Comparison of ENCODE assay signal across 13 cellular contexts in genomic region chr16:72666267-72666666, GRCh38.
DNase-seq lines count a peak whose midpoint lies in the region; ATAC-seq and TF ChIP-seq lines count a peak whose summit lies in the region.
"Had no signal": no experiment of that assay in that cellular context is flagged by ENCODE, and none has a peak within 500 bp of the region (broad histone marks: within the 10 kb centered on the region; RNA-seq: fewer than 3 reads in every experiment).

No MANE protein-coding gene starts in this region.

- no peak overlapping the region for H2BK120ac ChIP-seq in mesendoderm (ENCODE audit: low read depth, low read length)

- in situ Hi-C loops in G401 (cut with HindIII; ENCODE audit: low sequenced_read_pairs) = no loop called here

- no peak overlapping the region for H2BK5ac ChIP-seq in mesendoderm (ENCODE audit: low read length)

- TF ChIP-seq CTCF in brain (conservative IDR thresholded peaks at IDR 0.05) (no peak), neural crest cell (conservative IDR thresholded peaks at IDR 0.05) (no peak)

- H3K36me3 Mint-ChIP-seq in brain (peaks cover 31% of the 10 kb centered on the region), neural crest cell (ENCODE audit: low read depth) (peaks cover 26% of the 10 kb centered on the region)

- H3K4me3 Mint-ChIP-seq in brain = peak overlapping the region; percentile 94 to 99 (median 97)
- peak overlapping the region; percentile 96 for H3K4me3 Mint-ChIP-seq in neural crest cell

- no peak overlapping the region for H3K56ac ChIP-seq in mesendoderm (ENCODE audit: low read length)

- no peak overlapping the region for H3K4me3 ChIP-seq in mesendoderm (ENCODE audit: low read length)
- H3K4me3 ChIP-seq: body of pancreas had no signal

- no peak overlapping the region for H3K23ac ChIP-seq in mesendoderm (ENCODE audit: low read length)

- peaks cover 5% of the 10 kb centered on the region for H3K79me1 ChIP-seq in mesendoderm (ENCODE audit: low read length)

- no peak overlapping the region for H3K4me2 ChIP-seq in mesendoderm (ENCODE audit: low read length)

- H4K8ac ChIP-seq in mesendoderm (ENCODE audit: low read depth, low read length) = no peak overlapping the region

- H3K79me2 ChIP-seq in mesendoderm (ENCODE audit: control insufficient read depth, insufficient read depth, low read length) = peaks cover 1% of the 10 kb centered on the region
- H3K79me2 ChIP-seq: hepatocyte had no signal

- H3K27me3 ChIP-seq in mesendoderm (ENCODE audit: insufficient read depth, low read length, poor library complexity) = no peaks in the 10 kb centered on the region
- H3K27me3 ChIP-seq: body of pancreas, hepatocyte had no signal

- no peak for ATAC-seq in GM21717 (IDR thresholded peaks at IDR 0.05; ENCODE audit: unreplicated experiment)
- ATAC-seq: body of pancreas had no signal

- H4K5ac ChIP-seq in mesendoderm (ENCODE audit: low read length) = no peak overlapping the region

- no peak overlapping the region for H2AK5ac ChIP-seq in mesendoderm (ENCODE audit: low read length)

- H3K4me1 Mint-ChIP-seq in brain (peaks cover 22% of the 10 kb centered on the region), neural crest cell (peaks cover 23% of the 10 kb centered on the region)

- DNase-seq in G401 (ENCODE audit: low spot score) (peak; percentile 11), LHCN-M2 (ENCODE audit: low read depth) (peak; percentile 14), neural crest cell (ENCODE audit: low read depth, low spot score) (no peak), mesendoderm (no peak), NCI-H1105 treated with DMSO at 0.1 percent for 48 hours (lab: John Stamatoyannopoulos, UW) (no peak)
- DNase-seq: activated CD4-positive, alpha-beta T cell treated with anti-CD3 and anti-CD28 coated beads, Interleukin-2, amount 50 U/mL, for 4 hours; activated effector memory CD4-positive, alpha-beta T cell treated with anti-CD3 and anti-CD28 coated beads, Interleukin-2, amount 50 U/mL, for 16 hours; body of pancreas; NCI-H2081 treated with DMSO at 0.1 percent for 48 hours; occipital lobe had no signal

- no peaks in the 10 kb centered on the region for H3K27me3 Mint-ChIP-seq in brain
- no peaks in the 10 kb centered on the region for H3K27me3 Mint-ChIP-seq in neural crest cell (ENCODE audit: low read depth)

- no peaks in the 10 kb centered on the region for H3K4me1 ChIP-seq in mesendoderm (ENCODE audit: control insufficient read depth, low read depth, low read length)
- H3K4me1 ChIP-seq: body of pancreas had no signal

- no CpG with 5 or more reads among the region's 2 CpGs for WGBS in mesendoderm (ENCODE audit: extremely low coverage, insufficient coverage, low lambda C conversion rate)

- H3K9me3 Mint-ChIP-seq in brain (peaks cover 11 to 24% (median 23%) of the 10 kb centered on the region in 5 experiments), neural crest cell (peaks cover 12% of the 10 kb centered on the region)

- H3K4ac ChIP-seq in mesendoderm (ENCODE audit: low read depth, low read length) = no peak overlapping the region

- H2BK15ac ChIP-seq in mesendoderm (replicated peaks; ENCODE audit: low read depth) = no peak overlapping the region

- H3K27ac Mint-ChIP-seq in brain (no peak overlapping the region), neural crest cell (ENCODE audit: unreplicated experiment) (no peak overlapping the region)

- no peak overlapping the region for H3K27ac ChIP-seq in mesendoderm (ENCODE audit: low read depth, low read length)
- H3K27ac ChIP-seq: body of pancreas, hepatocyte had no signal

- H3K9ac ChIP-seq in mesendoderm (ENCODE audit: low read length) = no peak overlapping the region

- no peak overlapping the region for H3K18ac ChIP-seq in mesendoderm (ENCODE audit: low read length)

- no peaks in the 10 kb centered on the region for H3K36me3 ChIP-seq in mesendoderm (ENCODE audit: control insufficient read depth, insufficient read depth, low read length)

Comparison
In these comparisons a context has a peak if more than half of its experiments do, and no peak if none do; other contexts are left out.
1. DNase-seq: peak in G401 (single experiment) and LHCN-M2 (single experiment); none in neural crest cell (single experiment), mesendoderm (single experiment) and NCI-H1105 treated with DMSO at 0.1 percent for 48 hours (single experiment).